Comparison of ENCODE assay signal across 30 cellular contexts in the genomic region with DNA sequence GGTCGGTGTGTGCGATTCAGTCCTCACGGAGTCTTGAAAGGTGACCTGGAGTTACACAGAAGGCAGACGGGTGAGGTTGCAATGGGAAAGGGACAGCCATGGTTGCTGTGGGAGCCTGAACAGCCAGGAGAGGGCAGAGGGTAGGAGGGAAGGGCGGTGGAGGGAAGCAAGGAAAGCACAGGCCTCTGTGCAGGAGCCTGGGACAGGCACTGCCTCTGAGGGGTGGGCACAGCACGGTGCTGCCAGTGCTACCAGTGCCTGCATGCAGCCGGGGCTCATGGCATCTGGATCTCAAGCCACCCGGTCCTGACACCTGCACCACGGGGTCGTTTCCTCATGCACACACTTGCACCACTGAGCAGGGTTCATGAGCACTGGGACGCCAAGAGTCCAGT.
DNase-seq lines count a peak whose midpoint lies in the region; ATAC-seq, FAIRE-seq and TF ChIP-seq lines count a peak whose summit lies in the region.
"Had no signal": no experiment of that assay in that cellular context is flagged by ENCODE, and none has a peak within 500 bp of the region (broad histone marks: within the 10 kb centered on the region; RNA-seq: fewer than 3 reads in every experiment).

No MANE protein-coding gene starts in this region.

- no peak for TF ChIP-seq POLR2A in HepG2 (IDR thresholded peaks at IDR 0.05; ENCODE audit: insufficient read depth in 1 of 2, low read depth in 2 of 2, low read length in 2 of 2)

- H3K79me2 ChIP-seq in HepG2 (ENCODE audit: insufficient read depth, low read length): no peaks in the 10 kb centered on the region

- TF ChIP-seq CTCF in RWPE2 (IDR thresholded peaks at IDR 0.05; ENCODE audit: poor library complexity, severe bottlenecking): no peak
- TF ChIP-seq CTCF in HepG2 (CRISPR knock-in tag; IDR thresholded peaks at IDR 0.05): no peak

- H3K27ac ChIP-seq in RWPE2 (ENCODE audit: poor library complexity, severe bottlenecking) (no peak overlapping the region), HepG2 (ENCODE audit: extremely low read length, insufficient read depth, low read length) (no peak overlapping the region)
- H3K27ac ChIP-seq: 22Rv1, esophagus muscularis mucosa had no signal

- no peak for ATAC-seq in activated CD4-positive, CD25-positive, alpha-beta regulatory T cell treated with anti-CD3 and anti-CD28 coated beads, Interleukin-2, amount 50 U/mL, for 24 hours
- no peak for ATAC-seq in RWPE2 (ENCODE audit: low read depth)
- ATAC-seq in HepG2: peak; percentile 12; the same call in 1 of the 3 replicates
- ATAC-seq in stimulated activated naive B cell treated with anti-CD40 and anti-IgM and Interleukin-4, amounts not matched to agents 10 μg/mL and 1 μg/mL and 100 μg/mL, for 72 hours (replicated peaks): no peak

- H3K4me3 Mint-ChIP-seq in stimulated activated naive B cell treated with anti-CD40 and anti-IgM and Interleukin-4, amounts not matched to agents 10 μg/mL and 1 μg/mL and 100 μg/mL, for 72 hours: no peak overlapping the region
- H3K4me3 Mint-ChIP-seq: dendritic cell treated with granulocyte-macrophage colony-stimulating factor and Interleukin-4, amounts not matched to agents 40 ng/mL and 50 ng/mL, for 4 days had no signal

- intact Hi-C loops in HepG2 (cut with micrococcal nuclease; ENCODE audit: unreplicated experiment): no loop called here

- no peak overlapping the region for H3K4me2 ChIP-seq in HepG2 (ENCODE audit: low read depth, low read length)
- H3K4me2 ChIP-seq: SK-N-SH had no signal

- H3K36me3 Mint-ChIP-seq in stimulated activated naive B cell treated with anti-CD40 and anti-IgM and Interleukin-4, amounts not matched to agents 10 μg/mL and 1 μg/mL and 100 μg/mL, for 72 hours: peaks cover 27 to 31% of the 10 kb centered on the region in 2 donors

- no peak overlapping the region for H3K9ac ChIP-seq in HepG2 (ENCODE audit: insufficient read depth, low read depth, low read length)
- H3K9ac ChIP-seq: SK-N-SH had no signal

- TF ChIP-seq EP300 in HepG2 (IDR thresholded peaks at IDR 0.05; ENCODE audit: low read depth in 2 of 2, low read length in 2 of 2) (no peak), HepG2 (CRISPR knock-in tag; IDR thresholded peaks at IDR 0.05; ENCODE audit: borderline replicate concordance) (no peak)

- H4K20me1 ChIP-seq in HepG2 (ENCODE audit: insufficient read depth, low read length): no peaks in the 10 kb centered on the region

- DNase-seq in activated CD4-positive, CD25-positive, alpha-beta regulatory T cell treated with anti-CD3 and anti-CD28 coated beads, Interleukin-2, amount 50 U/mL, for 72 hours: peak; percentile 17
- peak; percentile 46 for DNase-seq in RWPE2 (ENCODE audit: low spot score)
- DNase-seq in HepG2 (ENCODE audit: low spot score): no peak
- no peak for DNase-seq in stimulated activated naive B cell treated with anti-CD40 and anti-IgM and Interleukin-4, amounts not matched to agents 10 μg/mL and 1 μg/mL and 100 μg/mL, for 72 hours
- no peak for DNase-seq in stimulated activated CD4-positive, alpha-beta T cell treated with anti-CD3 and anti-CD28 coated beads, Interleukin-2, amount 100 ng/mL, for 48 hours
- DNase-seq in SHP77 treated with DMSO at 0.1 percent for 48 hours (lab: John Stamatoyannopoulos, UW): no peak
- DNase-seq in mesenteric fat pad (ENCODE audit: low spot score): no peak
- DNase-seq: activated CD4-positive, alpha-beta T cell treated with anti-CD3 and anti-CD28 coated beads for 48 hours; activated gamma-delta T cell treated with Interleukin-2 at 50 U/mL for 16 hours; activated T-cell treated with anti-CD3 and anti-CD28 coated beads, Interleukin-2, amount 50 U/mL, for 48 hours; central memory CD4-positive, alpha-beta T cell; foreskin fibroblast; IMR-90; kidney glomerular epithelial cell; MV-4-11; NCI-H1436 treated with DMSO at 0.1 percent for 48 hours; NCI-H2081 treated with DMSO at 0.1 percent for 48 hours; NCI-H226; NCI-H526 treated with DMSO at 0.1 percent for 48 hours; NK-92 treated with Interleukin-12 subunit alpha and Interleukin-12 subunit beta, amount 100 ng/mL, for 24 hours; SK-N-SH; stimulated activated CD4-positive, alpha-beta T cell treated with anti-CD3 and anti-CD28 coated beads, Interleukin-4, amount 100 ng/mL, for 4 hours; T-helper 2 cell; trophoblast cell had no signal

- peak overlapping the region; percentile 60 for H3K27ac Mint-ChIP-seq in stimulated activated naive B cell treated with anti-CD40 and anti-IgM and Interleukin-4, amounts not matched to agents 10 μg/mL and 1 μg/mL and 100 μg/mL, for 72 hours
- H3K27ac Mint-ChIP-seq: dendritic cell treated with granulocyte-macrophage colony-stimulating factor and Interleukin-4, amounts not matched to agents 40 ng/mL and 50 ng/mL, for 4 days had no signal

- H3K36me3 ChIP-seq in RWPE2 (ENCODE audit: low read depth) (no peaks in the 10 kb centered on the region), HepG2 (replicated peaks in 1 of 2; ENCODE audit: control insufficient read depth in 1 of 2, insufficient read depth in 2 of 2, low read length in 2 of 2) (peaks cover 5 to 11% of the 10 kb centered on the region in 2 experiments; a peak in 4 of 5 replicates)

- H3K4me3 ChIP-seq in RWPE2 (ENCODE audit: severe bottlenecking): no peak overlapping the region
- no peak overlapping the region for H3K4me3 ChIP-seq in HepG2 (replicated peaks in 1 of 3; ENCODE audit: insufficient read depth in 1 of 3, low read depth in 2 of 3, low read length in 3 of 3)
- H3K4me3 ChIP-seq: esophagus muscularis mucosa, heart right ventricle had no signal

- H3K9me3 ChIP-seq in RWPE2 (ENCODE audit: severe bottlenecking): no peaks in the 10 kb centered on the region
- no peaks in the 10 kb centered on the region for H3K9me3 ChIP-seq in HepG2 (ENCODE audit: low read length)
- H3K9me3 ChIP-seq: esophagus muscularis mucosa, SK-N-SH had no signal

- POLR2A ChIA-PET in HepG2 (lab: Yijun Ruan, JAX): no interaction called here

- CTCF ChIA-PET in HepG2 (lab: Yijun Ruan, JAX; ENCODE audit: low intra/inter-chr PET ratio, low total read pairs): no interaction called here

- H3K27me3 ChIP-seq in RWPE2 (ENCODE audit: insufficient read depth, poor library complexity, severe bottlenecking): no peaks in the 10 kb centered on the region
- no peaks in the 10 kb centered on the region for H3K27me3 ChIP-seq in HepG2 (ENCODE audit: control insufficient read depth in 1 of 2, insufficient read depth in 2 of 2, low read length in 2 of 2)
- H3K27me3 ChIP-seq: esophagus muscularis mucosa, heart right ventricle had no signal

- H3K4me1 ChIP-seq in RWPE2 (ENCODE audit: insufficient read depth, poor library complexity, severe bottlenecking) (no peaks in the 10 kb centered on the region), HepG2 (ENCODE audit: insufficient read depth, low read length) (peaks cover 36% of the 10 kb centered on the region)

- in situ Hi-C loops in HepG2 (cut with HindIII; ENCODE audit: extremely low pct_ligation_motif_present, low pct_unique_long_range_greater_than_20kb): no loop called here

- peaks cover 12 to 24% of the 10 kb centered on the region in 2 donors for H3K4me1 Mint-ChIP-seq in stimulated activated naive B cell treated with anti-CD40 and anti-IgM and Interleukin-4, amounts not matched to agents 10 μg/mL and 1 μg/mL and 100 μg/mL, for 72 hours

- H2AFZ ChIP-seq in HepG2 (ENCODE audit: low read length): no peak overlapping the region

- no peak for FAIRE-seq in HepG2 (lab: Jason Lieb, UNC)
- FAIRE-seq: G401.6 had no signal

- H3K9me3 Mint-ChIP-seq in stimulated activated naive B cell treated with anti-CD40 and anti-IgM and Interleukin-4, amounts not matched to agents 10 μg/mL and 1 μg/mL and 100 μg/mL, for 72 hours: no peaks in the 10 kb centered on the region
- H3K9me3 Mint-ChIP-seq: dendritic cell treated with granulocyte-macrophage colony-stimulating factor and Interleukin-4, amounts not matched to agents 40 ng/mL and 50 ng/mL, for 4 days had no signal

- H3K27me3 Mint-ChIP-seq in stimulated activated naive B cell treated with anti-CD40 and anti-IgM and Interleukin-4, amounts not matched to agents 10 μg/mL and 1 μg/mL and 100 μg/mL, for 72 hours: no peaks in the 10 kb centered on the region
- H3K27me3 Mint-ChIP-seq: dendritic cell treated with granulocyte-macrophage colony-stimulating factor and Interleukin-4, amounts not matched to agents 40 ng/mL and 50 ng/mL, for 4 days had no signal

- no peak for TF ChIP-seq RAD21 in HepG2 (CRISPR knock-in tag; IDR thresholded peaks at IDR 0.05)

- no TSS peak for BruUV-seq in HepG2 (replicated peaks; lab: Mats Ljungman, UMichigan)

- 95% methylated on average over 5 of the region's 11 CpGs for WGBS in HepG2 (ENCODE audit: low lambda C conversion rate)

Comparison
In these comparisons a context has a peak if more than half of its experiments do, and no peak if none do; other contexts are left out.
1. DNase-seq: peak in activated CD4-positive, CD25-positive, alpha-beta regulatory T cell treated with anti-CD3 and anti-CD28 coated beads, Interleukin-2, amount 50 U/mL, for 72 hours (single experiment) and RWPE2 (single experiment); none in HepG2 (single experiment), stimulated activated naive B cell treated with anti-CD40 and anti-IgM and Interleukin-4, amounts not matched to agents 10 μg/mL and 1 μg/mL and 100 μg/mL, for 72 hours (single experiment), stimulated activated CD4-positive, alpha-beta T cell treated with anti-CD3 and anti-CD28 coated beads, Interleukin-2, amount 100 ng/mL, for 48 hours (0 of 2), SHP77 treated with DMSO at 0.1 percent for 48 hours (single experiment) and mesenteric fat pad (single experiment).